In the genomic region with DNA sequence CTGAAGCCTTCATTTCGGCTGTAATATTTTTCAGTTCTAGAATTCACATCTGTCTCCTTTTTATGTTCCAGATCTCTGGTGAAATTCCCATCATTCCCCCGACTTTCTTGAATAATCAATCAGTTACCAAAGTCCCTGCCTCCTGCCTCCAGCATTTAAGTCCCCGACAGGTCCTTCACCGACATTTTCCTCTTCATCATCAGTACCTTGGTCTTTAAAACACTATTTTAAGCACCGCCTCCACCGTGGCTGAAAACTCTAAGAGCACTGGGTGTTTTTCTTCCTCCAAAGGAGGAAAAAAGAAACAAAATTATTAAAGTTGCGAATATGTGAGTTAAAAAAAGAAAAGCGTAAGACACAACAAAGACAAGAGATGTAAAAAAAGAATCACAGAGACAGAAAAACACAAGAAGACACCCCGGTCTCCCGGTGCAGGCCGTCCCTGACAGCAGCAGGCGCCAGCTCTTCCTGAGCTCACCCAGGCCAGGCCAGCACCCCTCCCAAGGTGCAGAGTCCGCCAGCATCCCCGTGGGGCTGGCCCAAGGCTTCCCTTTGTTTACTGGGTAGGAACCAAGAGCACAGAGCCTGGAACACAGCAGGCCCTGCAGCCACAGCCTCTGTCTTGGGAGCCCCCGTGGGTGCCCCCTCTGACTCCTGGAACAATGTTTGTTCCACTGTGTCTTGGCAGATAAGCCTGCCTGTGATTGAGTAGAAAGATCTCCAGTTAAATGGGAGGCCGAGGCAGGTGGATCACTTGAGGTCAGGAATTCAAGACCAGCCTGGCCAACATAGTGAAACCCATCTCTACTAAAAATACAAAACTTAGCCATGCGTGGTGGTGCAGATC, we compare ENCODE assay signal across 1 cellular context.
A peak's percentile ranks its signal among the peaks of the same experiment; 100 is the strongest.
TF ChIP-seq lines count a peak whose summit lies in the region.

No MANE protein-coding gene starts in this region.

TF ChIP-seq in HepG2, 621 proteins besides CTCF, POLR2A, EP300 and RAD21 (continued from another document and continues in another):
- TF ChIP-seq, protein P1, sequence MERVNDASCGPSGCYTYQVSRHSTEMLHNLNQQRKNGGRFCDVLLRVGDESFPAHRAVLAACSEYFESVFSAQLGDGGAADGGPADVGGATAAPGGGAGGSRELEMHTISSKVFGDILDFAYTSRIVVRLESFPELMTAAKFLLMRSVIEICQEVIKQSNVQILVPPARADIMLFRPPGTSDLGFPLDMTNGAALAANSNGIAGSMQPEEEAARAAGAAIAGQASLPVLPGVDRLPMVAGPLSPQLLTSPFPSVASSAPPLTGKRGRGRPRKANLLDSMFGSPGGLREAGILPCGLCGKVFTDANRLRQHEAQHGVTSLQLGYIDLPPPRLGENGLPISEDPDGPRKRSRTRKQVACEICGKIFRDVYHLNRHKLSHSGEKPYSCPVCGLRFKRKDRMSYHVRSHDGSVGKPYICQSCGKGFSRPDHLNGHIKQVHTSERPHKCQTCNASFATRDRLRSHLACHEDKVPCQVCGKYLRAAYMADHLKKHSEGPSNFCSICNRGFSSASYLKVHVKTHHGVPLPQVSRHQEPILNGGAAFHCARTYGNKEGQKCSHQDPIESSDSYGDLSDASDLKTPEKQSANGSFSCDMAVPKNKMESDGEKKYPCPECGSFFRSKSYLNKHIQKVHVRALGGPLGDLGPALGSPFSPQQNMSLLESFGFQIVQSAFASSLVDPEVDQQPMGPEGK (CRISPR knock-in tag; IDR thresholded peaks at IDR 0.05), result peak; percentile 74
- 0 out of 2 replicates have a peak, but pooled peaks have one; percentile 46 for TF ChIP-seq KAT7 (CRISPR knock-in tag; IDR thresholded peaks at IDR 0.05; ENCODE audit: borderline replicate concordance)
- TF ChIP-seq ZUFSP (CRISPR knock-in tag; IDR thresholded peaks at IDR 0.05; ENCODE audit: borderline replicate concordance), result no peak
- no peak for TF ChIP-seq ZNF761 (CRISPR knock-in tag; conservative IDR thresholded peaks at IDR 0.05)
- TF ChIP-seq HOXA3 (CRISPR knock-in tag; IDR thresholded peaks at IDR 0.05), result peak; percentile 36; the same call in 1 of the 2 replicates
- no peak for TF ChIP-seq YEATS2 (CRISPR knock-in tag; IDR thresholded peaks at IDR 0.05; ENCODE audit: borderline replicate concordance)
- no peak for TF ChIP-seq ZNF20 (CRISPR knock-in tag; IDR thresholded peaks at IDR 0.05)
- TF ChIP-seq CEBPG (CRISPR knock-in tag; IDR thresholded peaks at IDR 0.05), result no peak
- peak; percentile 47; the same call in 1 of the 2 replicates for TF ChIP-seq GFI1 (CRISPR knock-in tag; IDR thresholded peaks at IDR 0.05; ENCODE audit: borderline replicate concordance)
- peak; percentile 34; the same call in 1 of the 2 replicates for TF ChIP-seq MIER3 (CRISPR knock-in tag; IDR thresholded peaks at IDR 0.05; ENCODE audit: borderline replicate concordance)
- TF ChIP-seq FOXK1 (CRISPR knock-in tag; IDR thresholded peaks at IDR 0.05; ENCODE audit: borderline replicate concordance, low read depth), result peak; percentile 35; the same call in 1 of the 2 replicates
- TF ChIP-seq PLRG1 (conservative IDR thresholded peaks at IDR 0.05), result no peak
- 0 out of 2 replicates have a peak, but pooled peaks have one; percentile 15 for TF ChIP-seq DPF2 (CRISPR knock-in tag; IDR thresholded peaks at IDR 0.05; ENCODE audit: borderline replicate concordance, low read depth)
- TF ChIP-seq STAG1 (CRISPR knock-in tag; IDR thresholded peaks at IDR 0.05), result peak; percentile 18
- peak; percentile 63 for TF ChIP-seq SAP130 (CRISPR knock-in tag; IDR thresholded peaks at IDR 0.05; ENCODE audit: low read depth)
- TF ChIP-seq, protein P2, sequence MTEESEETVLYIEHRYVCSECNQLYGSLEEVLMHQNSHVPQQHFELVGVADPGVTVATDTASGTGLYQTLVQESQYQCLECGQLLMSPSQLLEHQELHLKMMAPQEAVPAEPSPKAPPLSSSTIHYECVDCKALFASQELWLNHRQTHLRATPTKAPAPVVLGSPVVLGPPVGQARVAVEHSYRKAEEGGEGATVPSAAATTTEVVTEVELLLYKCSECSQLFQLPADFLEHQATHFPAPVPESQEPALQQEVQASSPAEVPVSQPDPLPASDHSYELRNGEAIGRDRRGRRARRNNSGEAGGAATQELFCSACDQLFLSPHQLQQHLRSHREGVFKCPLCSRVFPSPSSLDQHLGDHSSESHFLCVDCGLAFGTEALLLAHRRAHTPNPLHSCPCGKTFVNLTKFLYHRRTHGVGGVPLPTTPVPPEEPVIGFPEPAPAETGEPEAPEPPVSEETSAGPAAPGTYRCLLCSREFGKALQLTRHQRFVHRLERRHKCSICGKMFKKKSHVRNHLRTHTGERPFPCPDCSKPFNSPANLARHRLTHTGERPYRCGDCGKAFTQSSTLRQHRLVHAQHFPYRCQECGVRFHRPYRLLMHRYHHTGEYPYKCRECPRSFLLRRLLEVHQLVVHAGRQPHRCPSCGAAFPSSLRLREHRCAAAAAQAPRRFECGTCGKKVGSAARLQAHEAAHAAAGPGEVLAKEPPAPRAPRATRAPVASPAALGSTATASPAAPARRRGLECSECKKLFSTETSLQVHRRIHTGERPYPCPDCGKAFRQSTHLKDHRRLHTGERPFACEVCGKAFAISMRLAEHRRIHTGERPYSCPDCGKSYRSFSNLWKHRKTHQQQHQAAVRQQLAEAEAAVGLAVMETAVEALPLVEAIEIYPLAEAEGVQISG (CRISPR knock-in tag; IDR thresholded peaks at IDR 0.05), result peak; percentile 45
- TF ChIP-seq ZFX (CRISPR knock-in tag; IDR thresholded peaks at IDR 0.05; ENCODE audit: low read depth), result peak; percentile 72
- no peak for TF ChIP-seq CREB1 (IDR thresholded peaks at IDR 0.05)
- no peak for TF ChIP-seq CREB1 (CRISPR knock-in tag; IDR thresholded peaks at IDR 0.05)
- TF ChIP-seq ETV6 (CRISPR knock-in tag; conservative IDR thresholded peaks at IDR 0.05), result no peak
- TF ChIP-seq TFDP1 (CRISPR knock-in tag; IDR thresholded peaks at IDR 0.05; ENCODE audit: borderline replicate concordance), result no peak
- TF ChIP-seq BORCS8-MEF2B (CRISPR knock-in tag; IDR thresholded peaks at IDR 0.05), result 0 out of 2 replicates have a peak, but pooled peaks have one; percentile 40
- TF ChIP-seq MLLT10 (CRISPR knock-in tag; IDR thresholded peaks at IDR 0.05), result no peak
- TF ChIP-seq HOXA5 (CRISPR knock-in tag; IDR thresholded peaks at IDR 0.05), result 0 out of 2 replicates have a peak, but pooled peaks have one; percentile 27
- TF ChIP-seq SRY (CRISPR knock-in tag; IDR thresholded peaks at IDR 0.05), result no peak
- TF ChIP-seq, protein P3, sequence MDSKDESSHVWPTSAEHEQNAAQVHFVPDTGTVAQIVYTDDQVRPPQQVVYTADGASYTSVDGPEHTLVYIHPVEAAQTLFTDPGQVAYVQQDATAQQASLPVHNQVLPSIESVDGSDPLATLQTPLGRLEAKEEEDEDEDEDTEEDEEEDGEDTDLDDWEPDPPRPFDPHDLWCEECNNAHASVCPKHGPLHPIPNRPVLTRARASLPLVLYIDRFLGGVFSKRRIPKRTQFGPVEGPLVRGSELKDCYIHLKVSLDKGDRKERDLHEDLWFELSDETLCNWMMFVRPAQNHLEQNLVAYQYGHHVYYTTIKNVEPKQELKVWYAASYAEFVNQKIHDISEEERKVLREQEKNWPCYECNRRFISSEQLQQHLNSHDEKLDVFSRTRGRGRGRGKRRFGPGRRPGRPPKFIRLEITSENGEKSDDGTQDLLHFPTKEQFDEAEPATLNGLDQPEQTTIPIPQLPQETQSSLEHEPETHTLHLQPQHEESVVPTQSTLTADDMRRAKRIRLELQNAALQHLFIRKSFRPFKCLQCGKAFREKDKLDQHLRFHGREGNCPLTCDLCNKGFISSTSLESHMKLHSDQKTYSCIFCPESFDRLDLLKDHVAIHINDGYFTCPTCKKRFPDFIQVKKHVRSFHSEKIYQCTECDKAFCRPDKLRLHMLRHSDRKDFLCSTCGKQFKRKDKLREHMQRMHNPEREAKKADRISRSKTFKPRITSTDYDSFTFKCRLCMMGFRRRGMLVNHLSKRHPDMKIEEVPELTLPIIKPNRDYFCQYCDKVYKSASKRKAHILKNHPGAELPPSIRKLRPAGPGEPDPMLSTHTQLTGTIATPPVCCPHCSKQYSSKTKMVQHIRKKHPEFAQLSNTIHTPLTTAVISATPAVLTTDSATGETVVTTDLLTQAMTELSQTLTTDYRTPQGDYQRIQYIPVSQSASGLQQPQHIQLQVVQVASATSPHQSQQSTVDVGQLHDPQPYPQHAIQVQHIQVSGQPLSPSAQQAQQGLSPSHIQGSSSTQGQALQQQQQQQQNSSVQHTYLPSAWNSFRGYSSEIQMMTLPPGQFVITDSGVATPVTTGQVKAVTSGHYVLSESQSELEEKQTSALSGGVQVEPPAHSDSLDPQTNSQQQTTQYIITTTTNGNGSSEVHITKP (CRISPR knock-in tag; IDR thresholded peaks at IDR 0.05; ENCODE audit: low read depth), result peak; percentile 82
- TF ChIP-seq FOXC1 (CRISPR knock-in tag; IDR thresholded peaks at IDR 0.05; ENCODE audit: borderline replicate concordance), result no peak
- peak; percentile 86 for TF ChIP-seq FOXA3 (CRISPR knock-in tag; IDR thresholded peaks at IDR 0.05)
- peak; percentile 92 for TF ChIP-seq ZNF121 (CRISPR knock-in tag; IDR thresholded peaks at IDR 0.05)
- TF ChIP-seq WIZ (CRISPR knock-in tag; IDR thresholded peaks at IDR 0.05), result no peak
- TF ChIP-seq PAXIP1 (CRISPR knock-in tag; conservative IDR thresholded peaks at IDR 0.05), result peak; percentile 62
- peak; percentile 75 for TF ChIP-seq PHF21A (CRISPR knock-in tag; IDR thresholded peaks at IDR 0.05)
- no peak for TF ChIP-seq GRHL1 (CRISPR knock-in tag; conservative IDR thresholded peaks at IDR 0.05)
- peak; percentile 77 for TF ChIP-seq XRCC5 (optimal IDR thresholded peaks at IDR 0.05; ENCODE audit: low read length)
- 0 out of 2 replicates have a peak, but pooled peaks have one; percentile 32 for TF ChIP-seq HMG20A (CRISPR knock-in tag; IDR thresholded peaks at IDR 0.05; ENCODE audit: borderline replicate concordance)
- no peak for TF ChIP-seq FOXA1 (IDR thresholded peaks at IDR 0.05)
- TF ChIP-seq FOXA1 (CRISPR knock-in tag; IDR thresholded peaks at IDR 0.05), result peak; percentile 89
- TF ChIP-seq HNF4G (IDR thresholded peaks at IDR 0.05; ENCODE audit: borderline replicate concordance, low read depth, low read length), result peak; percentile 77; the same call in 1 of the 2 replicates
- peak; percentile 87; the same call in 1 of the 2 replicates for TF ChIP-seq HNF4G (CRISPR knock-in tag; IDR thresholded peaks at IDR 0.05; ENCODE audit: borderline replicate concordance, low read depth)
- TF ChIP-seq ZNF329 (CRISPR knock-in tag; IDR thresholded peaks at IDR 0.05; ENCODE audit: low read depth), result peak; percentile 80; the same call in 1 of the 2 replicates
